Comparison of ENCODE assay signal across 2 cellular contexts in genomic region chr19:17323973-17324327, GRCh38.
TF ChIP-seq lines count a peak whose summit lies in the region.

No MANE protein-coding gene starts in this region.

TF ChIP-seq in HEK293, 187 proteins besides CTCF, POLR2A, EP300 and RAD21:
- TF ChIP-seq BCL11A (tag by site-specific recombination; IDR thresholded peaks at IDR 0.05; ENCODE audit: low read depth) (no peak), SCRT2 (tag by site-specific recombination; IDR thresholded peaks at IDR 0.05) (peak; percentile 71; the same call in 1 of the 2 replicates)
TF ChIP-seq in HEK293: peak in this region for 1.

TF ChIP-seq in K562, 482 proteins besides CTCF, POLR2A, EP300 and RAD21:
- TF ChIP-seq IRF2 (CRISPR knock-in tag; IDR thresholded peaks at IDR 0.05) (no peak), POLR2G (IDR thresholded peaks at IDR 0.05; ENCODE audit: low read depth, low read length) (peak; percentile 56; the same call in 1 of the 2 replicates), MYC (IDR thresholded peaks at IDR 0.05; ENCODE audit: low read depth, low read length) (no peak), MYC (CRISPR knock-in tag; IDR thresholded peaks at IDR 0.05; ENCODE audit: borderline replicate concordance, low read depth) (no peak), SMARCA4 (IDR thresholded peaks at IDR 0.05) (no peak), DEAF1 (CRISPR knock-in tag; IDR thresholded peaks at IDR 0.05) (no peak), ZNF695 (CRISPR knock-in tag; IDR thresholded peaks at IDR 0.05) (no peak), GATA2 (CRISPR knock-in tag; IDR thresholded peaks at IDR 0.05) (no peak), USF2 (CRISPR knock-in tag; IDR thresholded peaks at IDR 0.05) (no peak), ZNF174 (CRISPR knock-in tag; IDR thresholded peaks at IDR 0.05) (no peak), ZNF384 (IDR thresholded peaks at IDR 0.05; ENCODE audit: low read depth, low read length) (no peak), ZNF586 (CRISPR knock-in tag; conservative IDR thresholded peaks at IDR 0.05) (no peak), SPI1 (IDR thresholded peaks at IDR 0.05; ENCODE audit: borderline replicate concordance, low read depth, low read length) (peak; percentile 66; the same call in 1 of the 2 replicates), PTTG1 (tag; IDR thresholded peaks at IDR 0.05; ENCODE audit: low read depth) (no peak), GATAD2A (IDR thresholded peaks at IDR 0.05) (no peak), ATF3 (IDR thresholded peaks at IDR 0.05) (no peak), ATF3 (CRISPR knock-in tag; conservative IDR thresholded peaks at IDR 0.05) (no peak), TSHZ1 (CRISPR knock-in tag; IDR thresholded peaks at IDR 0.05) (no peak), MAFF (IDR thresholded peaks at IDR 0.05; ENCODE audit: low read length) (no peak), CHD1 (IDR thresholded peaks at IDR 0.05; ENCODE audit: low read length) (no peak), POLR2H (tag; IDR thresholded peaks at IDR 0.05; ENCODE audit: low read depth) (no peak), ZNF197 (CRISPR knock-in tag; IDR thresholded peaks at IDR 0.05; ENCODE audit: low read depth) (no peak), FOXP1 (CRISPR knock-in tag; IDR thresholded peaks at IDR 0.05) (no peak), ATF4 (CRISPR knock-in tag; IDR thresholded peaks at IDR 0.05) (no peak), JUN (IDR thresholded peaks at IDR 0.05; ENCODE audit: borderline replicate concordance, low read depth, low read length) (no peak), JUN (CRISPR knock-in tag; IDR thresholded peaks at IDR 0.05; ENCODE audit: borderline replicate concordance) (no peak), HDAC8 (tag; IDR thresholded peaks at IDR 0.05) (no peak), PKNOX1 (IDR thresholded peaks at IDR 0.05) (no peak), HMBOX1 (IDR thresholded peaks at IDR 0.05) (no peak), SNRNP70 (optimal IDR thresholded peaks at IDR 0.05; ENCODE audit: low read depth, low read length) (no peak), HNRNPK (IDR thresholded peaks at IDR 0.05; ENCODE audit: low read depth, low read length, poor library complexity, severe bottlenecking) (no peak), KDM5B (IDR thresholded peaks at IDR 0.05; ENCODE audit: insufficient replicate concordance, low read depth, low read length) (no peak), HBP1 (CRISPR knock-in tag; IDR thresholded peaks at IDR 0.05) (no peak), COPS2 (conservative IDR thresholded peaks at IDR 0.05) (no peak), MAZ (CRISPR knock-in tag; conservative IDR thresholded peaks at IDR 0.05 in 1 of 2, IDR thresholded peaks at IDR 0.05 in 1 of 2) (no peak), CTCFL (IDR thresholded peaks at IDR 0.05; ENCODE audit: borderline replicate concordance, insufficient read depth, low read depth, low read length, poor library complexity, severe bottlenecking) (peak; percentile 52), TRIM25 (IDR thresholded peaks at IDR 0.05; ENCODE audit: borderline replicate concordance) (no peak), ZC3H8 (IDR thresholded peaks at IDR 0.05) (no peak), NR2C2 (CRISPR knock-in tag; IDR thresholded peaks at IDR 0.05) (no peak), NR2C2 (tag; IDR thresholded peaks at IDR 0.05) (peak; percentile 51; the same call in 1 of the 2 replicates), SNIP1 (IDR thresholded peaks at IDR 0.05; ENCODE audit: low read depth) (no peak), TOE1 (IDR thresholded peaks at IDR 0.05; ENCODE audit: borderline replicate concordance) (no peak), TOE1 (CRISPR knock-in tag; IDR thresholded peaks at IDR 0.05; ENCODE audit: borderline replicate concordance, low read depth) (no peak), NR2C1 (IDR thresholded peaks at IDR 0.05) (no peak), NR2C1 (tag; IDR thresholded peaks at IDR 0.05) (peak; percentile 45; the same call in 1 of the 2 replicates)
